Comparison of ENCODE assay signal across 26 cellular contexts in genomic region chr6:89581669-89582068, GRCh38. TPM values are rescaled to one million over a fixed set of nuclear protein-coding genes. Genes with fewer than 3 reads are reported as not detected.
DNase-seq lines count a peak whose midpoint lies in the region; ATAC-seq and TF ChIP-seq lines count a peak whose summit lies in the region.
"Had no signal": no experiment of that assay in that cellular context is flagged by ENCODE, and none has a peak within 500 bp of the region (broad histone marks: within the 10 kb centered on the region; RNA-seq: fewer than 3 reads in every experiment).

No MANE protein-coding gene starts in this region.

- H2BK15ac ChIP-seq in neuronal stem cell (ENCODE audit: low read length): no peak overlapping the region

- H3K4me2 ChIP-seq in neuronal stem cell (ENCODE audit: insufficient read depth, low read length, poor library complexity, severe bottlenecking): no peak overlapping the region
- H3K4me2 ChIP-seq: hepatocyte had no signal

- H2BK5ac ChIP-seq in neuronal stem cell (ENCODE audit: low read length): no peak overlapping the region

- ATAC-seq in GM21723 (IDR thresholded peaks at IDR 0.05; ENCODE audit: unreplicated experiment) (no peak), left lung (no peak)
- ATAC-seq: activated T-cell treated with anti-CD3 and anti-CD28 coated beads, Interleukin-2, amount 50 U/mL, for 4 hours; effector memory CD8-positive, alpha-beta T cell; esophagus mucosa; left colon had no signal

- H3K4me1 ChIP-seq in neuronal stem cell (ENCODE audit: control insufficient read depth in 2 of 2, insufficient read depth in 1 of 2, low read depth in 1 of 2, low read length in 2 of 2) (peaks cover 0 to 12% of the 10 kb centered on the region in 2 donors), left lung (no peaks in the 10 kb centered on the region)

- H3K27ac ChIP-seq in neuronal stem cell (replicated peaks; ENCODE audit: low read length) (peak overlapping the region; percentile 79), left lung (no peak overlapping the region)
- H3K27ac ChIP-seq: hepatocyte, HL-60 had no signal

- H4K8ac ChIP-seq in neuronal stem cell (ENCODE audit: low read depth, low read length): no peak overlapping the region

- H2AFZ ChIP-seq in neuronal stem cell (ENCODE audit: low read length): no peak overlapping the region
- H2AFZ ChIP-seq: hepatocyte had no signal

- DNase-seq in NCI-H1417 (lab: John Stamatoyannopoulos, UW): peak; percentile 28 to 73 (median 47)
- no peak for DNase-seq in NCI-H1417 treated with DMSO at 0.1 percent for 48 hours (lab: John Stamatoyannopoulos, UW)
- DNase-seq in NCI-H2029 treated with DMSO at 0.1 percent for 48 hours (lab: John Stamatoyannopoulos, UW): peak; percentile 27
- DNase-seq in NCI-H69 (lab: John Stamatoyannopoulos, UW): peak; percentile 93
- no peak for DNase-seq in neuronal stem cell (ENCODE audit: low spot score)
- no peak for DNase-seq in NCI-H446 treated with DMSO at 0.1 percent for 48 hours (lab: John Stamatoyannopoulos, UW)
- DNase-seq in left lung: no peak
- DNase-seq: 8988T; activated CD4-positive, alpha-beta T cell treated with anti-CD3 and anti-CD28 coated beads for 4 hours; activated naive CD4-positive, alpha-beta T cell; activated T-cell treated with anti-CD3 and anti-CD28 coated beads, Interleukin-2, amount 50 U/mL, for 4 hours; CD4-positive, alpha-beta T cell; effector memory CD8-positive, alpha-beta T cell; foreskin melanocyte; Kasumi-1; left colon; naive B cell; NCI-H1048; NCI-H526 treated with DMSO at 0.1 percent for 48 hours; occipital lobe; small intestine; stimulated activated CD4-positive, alpha-beta T cell treated with anti-CD3 and anti-CD28 coated beads, Interleukin-1b, Interleukin-23, amount 100 ng/mL, for 48 hours had no signal

- no peaks in the 10 kb centered on the region for H3K79me1 ChIP-seq in neuronal stem cell (ENCODE audit: low read depth, low read length)

- H2BK12ac ChIP-seq in neuronal stem cell (ENCODE audit: low read length): no peak overlapping the region

- H3K27me3 ChIP-seq in neuronal stem cell (ENCODE audit: control insufficient read depth in 3 of 3, insufficient read depth in 3 of 3, low read depth in 1 of 3, low read length in 3 of 3) (no peaks in the 10 kb centered on the region), left lung (no peaks in the 10 kb centered on the region)
- H3K27me3 ChIP-seq: hepatocyte had no signal

- TF ChIP-seq CTCF in left lung (IDR thresholded peaks at IDR 0.05): no peak

- H4K91ac ChIP-seq in neuronal stem cell (ENCODE audit: low read depth, low read length, poor library complexity): no peak overlapping the region

- no peak overlapping the region for H3K9ac ChIP-seq in neuronal stem cell (ENCODE audit: low read depth, low read length, poor library complexity)

- no CpG with 5 or more reads among the region's 4 CpGs for WGBS in neuronal stem cell (ENCODE audit: extremely low coverage in 2 of 2, insufficient read length in 2 of 2, insufficient replicate concordance in 1 of 2), 2 donors

- H3K9me3 ChIP-seq in neuronal stem cell (replicated peaks in 1 of 2; ENCODE audit: control insufficient read depth in 2 of 2, insufficient read depth in 1 of 2, low read depth in 1 of 2, low read length in 2 of 2): no peaks in the 10 kb centered on the region
- no peaks in the 10 kb centered on the region for H3K9me3 ChIP-seq in left lung

- no peak overlapping the region for H3K14ac ChIP-seq in neuronal stem cell (ENCODE audit: low read length)

- no peaks in the 10 kb centered on the region for H3K36me3 ChIP-seq in neuronal stem cell (replicated peaks in 1 of 2; ENCODE audit: control insufficient read depth in 2 of 2, insufficient read depth in 2 of 2, low read length in 2 of 2)
- no peaks in the 10 kb centered on the region for H3K36me3 ChIP-seq in left lung

- H3K4me3 ChIP-seq in neuronal stem cell (ENCODE audit: low read length in 2 of 2): no peak overlapping the region
- no peak overlapping the region for H3K4me3 ChIP-seq in left lung
- H3K4me3 ChIP-seq: hepatocyte had no signal

- H3K4ac ChIP-seq in neuronal stem cell (ENCODE audit: low read length): no peak overlapping the region

- H3K18ac ChIP-seq in neuronal stem cell (ENCODE audit: low read length): no peak overlapping the region

- no peak overlapping the region for H2AK5ac ChIP-seq in neuronal stem cell (ENCODE audit: low read depth, low read length)

- no peak overlapping the region for H3K23ac ChIP-seq in neuronal stem cell (ENCODE audit: low read depth, low read length, poor library complexity)

- H2BK120ac ChIP-seq in neuronal stem cell (ENCODE audit: low read depth, low read length): no peak overlapping the region

- intact Hi-C loops in left lung (cut with DNase I): no loop called here

RNA-seq across cellular contexts. Expression of gene LYRM2, which starts 56.9 kb away (rescaled TPM):
- polyA plus RNA-seq in neuronal stem cell (2013, experiment 1 of 2): 51.0 TPM
- polyA plus RNA-seq in neuronal stem cell (2013, experiment 2 of 2): 56.1 TPM
- total RNA-seq in left lung: 10 to 100 TPM; 34.4 to 43.3 TPM

Comparison
In these comparisons a context has a peak if more than half of its experiments do, and no peak if none do; other contexts are left out.
1. DNase-seq: peak in NCI-H1417 (3 of 3), NCI-H2029 treated with DMSO at 0.1 percent for 48 hours (single experiment) and NCI-H69 (single experiment); none in NCI-H1417 treated with DMSO at 0.1 percent for 48 hours (single experiment), neuronal stem cell (single experiment), NCI-H446 treated with DMSO at 0.1 percent for 48 hours (single experiment) and left lung (0 of 2).